ENCODE assay signal across 8 cellular contexts in the genomic region with DNA sequence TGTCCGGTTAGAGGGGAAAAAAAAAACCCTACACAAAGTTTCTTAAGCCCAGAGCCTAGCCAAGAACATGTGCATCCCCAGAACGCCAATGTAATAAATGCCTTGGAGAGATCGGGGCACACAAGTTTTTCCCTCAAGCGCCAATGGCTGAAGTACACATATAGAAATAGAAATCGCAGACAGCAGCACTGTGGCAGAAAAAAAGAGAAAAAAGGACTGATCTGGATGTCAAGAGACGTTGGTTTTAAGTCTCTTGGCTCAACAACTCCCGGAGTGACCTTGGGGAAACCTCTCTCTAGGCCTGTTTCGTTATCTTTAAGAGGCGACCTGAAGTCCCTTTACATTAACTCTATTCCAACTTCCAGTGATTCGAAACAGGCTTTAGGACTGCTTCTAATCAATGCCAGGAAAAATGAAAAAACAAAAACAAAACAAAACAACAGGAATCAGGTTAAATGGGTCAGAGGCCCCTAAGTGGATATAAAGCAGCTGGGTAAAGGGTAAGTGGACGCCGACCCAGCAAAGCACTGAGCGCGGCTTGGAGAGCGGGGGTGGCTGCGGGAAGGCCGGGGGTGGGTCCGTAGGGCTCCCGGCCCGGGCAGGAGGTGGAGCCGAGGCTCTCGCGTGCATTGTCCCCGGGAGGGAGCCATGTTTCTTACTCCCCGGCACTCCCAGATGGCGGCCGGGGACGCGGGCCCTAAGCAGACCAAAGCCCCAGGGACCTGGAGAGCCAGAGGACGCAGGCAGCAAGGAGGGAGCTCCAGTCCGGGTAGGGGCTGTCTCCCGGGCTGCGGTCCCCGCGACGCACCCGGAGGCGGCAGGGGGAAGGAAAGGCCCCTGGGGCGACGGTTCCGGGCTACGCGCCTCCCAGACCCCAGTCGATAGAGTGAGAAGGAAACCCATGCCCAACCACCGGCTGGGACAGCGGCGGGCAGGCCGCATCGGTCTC. TPM values are rescaled to one million over a fixed set of nuclear protein-coding genes. Genes with fewer than 3 reads are reported as not detected.
DNase-seq lines count a peak whose midpoint lies in the region; ATAC-seq and TF ChIP-seq lines count a peak whose summit lies in the region.

No MANE protein-coding gene starts in this region.

- DNase-seq in A172 (ENCODE audit: low spot score) (peak; percentile 57), GM13976 (ENCODE audit: low spot score) (peak; percentile 91), NCI-H2227 (lab: John Stamatoyannopoulos, UW; ENCODE audit: unreplicated experiment) (peak; percentile 61), activated T-cell treated with anti-CD3 and anti-CD28 coated beads for 48 hours (ENCODE audit: low read depth) (peak; percentile 70), erythroblast (lab: John Stamatoyannopoulos, UW) (peak; percentile 80 to 85)
- DNase-seq in stimulated activated CD8-positive, alpha-beta memory T cell treated with anti-CD3 and anti-CD28 coated beads, Interleukin-7, amount 100 ng/mL, for 4 hours (ENCODE audit: low read depth in 2 of 2), result peak; percentile 29 to 65

- in situ Hi-C loops in GM13976 (cut with MboI; ENCODE audit: low sequenced_read_pairs, unreplicated experiment), result no loop called here

- no peak for TF ChIP-seq POLR2A in erythroblast (IDR thresholded peaks at IDR 0.05; ENCODE audit: low read length)

- TF ChIP-seq CTCF in GM13976 (IDR thresholded peaks at IDR 0.05; ENCODE audit: borderline replicate concordance, control extremely low read depth, extremely low read depth, insufficient read depth, missing control alignments), result no peak

- H3K9me3 ChIP-seq in muscle layer of colon (ENCODE audit: low read length), result no peaks in the 10 kb centered on the region

- ATAC-seq in HG02852 (IDR thresholded peaks at IDR 0.05; ENCODE audit: unreplicated experiment), result peak; percentile 63

- H3K27ac ChIP-seq in muscle layer of colon (ENCODE audit: low read depth, low read length), result peak overlapping the region; percentile 99

- peaks cover 15% of the 10 kb centered on the region for H3K4me1 ChIP-seq in muscle layer of colon (ENCODE audit: insufficient read depth, low read length)

- H3K4me3 ChIP-seq in muscle layer of colon (ENCODE audit: low read depth in 1 of 2, low read length in 2 of 2), result peak overlapping the region; percentile 74 to 99

- H3K27me3 ChIP-seq in muscle layer of colon (ENCODE audit: control insufficient read depth in 1 of 2, insufficient read depth in 2 of 2, low read length in 2 of 2), result no peaks in the 10 kb centered on the region

- H3K9ac ChIP-seq in muscle layer of colon (ENCODE audit: low read length), result peak overlapping the region; percentile 73

- H3K36me3 ChIP-seq in muscle layer of colon (ENCODE audit: insufficient read depth, low read length), result no peaks in the 10 kb centered on the region

RNA-seq across cellular contexts. Expression of a gene that starts 0.8 kb away (rescaled TPM):
- total RNA-seq in A172 (2014; rRNA removed; shearing (Covaris generic)), result 89.1 and 99.4 TPM in 2 replicates

RNA-seq across cellular contexts. Expression of a gene that starts 24.1 kb away (rescaled TPM):
- total RNA-seq in A172 (2014; rRNA removed; shearing (Covaris generic)), result 111 and 134 TPM in 2 replicates

RNA-seq across cellular contexts. Expression of a gene that starts 50.3 kb away (rescaled TPM):
- 1.3 TPM in 2 replicates for total RNA-seq in A172 (2014; rRNA removed; shearing (Covaris generic))

Comparison
In these comparisons a context has a peak if more than half of its experiments do, and no peak if none do; other contexts are left out.
1. Peak in every context shown above with its lines: DNase-seq, ATAC-seq, H3K4me3 ChIP-seq and H3K27ac ChIP-seq.